In genomic region chr1:168991667-168992475, GRCh38 we compare ENCODE assay signal across 16 cellular contexts.
DNase-seq lines count a peak whose midpoint lies in the region; ATAC-seq, FAIRE-seq and TF ChIP-seq lines count a peak whose summit lies in the region.
"Had no signal": no experiment of that assay in that cellular context is flagged by ENCODE, and none has a peak within 500 bp of the region (broad histone marks: within the 10 kb centered on the region; RNA-seq: fewer than 3 reads in every experiment).

No MANE protein-coding gene starts in this region.

- no peak overlapping the region for H3K4me2 ChIP-seq in GM12878 (ENCODE audit: control insufficient read depth, insufficient read depth)

- no peak overlapping the region for H3K4me3 Mint-ChIP-seq in CD14-positive monocyte
- H3K4me3 Mint-ChIP-seq: HFFc6 had no signal

- RAD21 ChIA-PET in GM12878 (lab: Charles Lee; ENCODE audit: unreplicated experiment) = interaction anchor here (1.5 kb wide), 1 partner anchor 11 kb away, joined by 3 read pairs; no protein-coding TSS in a partner anchor

- POLR2A ChIA-PET in RWPE1 (lab: Yijun Ruan, JAX; ENCODE audit: low non-redundant PET) = no interaction called here
- POLR2A ChIA-PET in GM12878 (lab: Charles Lee) = no interaction called here

- no peak for TF ChIP-seq POLR2A in GM12878 (IDR thresholded peaks at IDR 0.05; ENCODE audit: low read depth, low read length)

- no peak overlapping the region for H3K27ac Mint-ChIP-seq in CD14-positive monocyte
- H3K27ac Mint-ChIP-seq: HFFc6 had no signal

- H3K9me3 Mint-ChIP-seq in CD14-positive monocyte = peaks cover 0 to 4% (median 3%) of the 10 kb centered on the region in 7 donors
- H3K9me3 Mint-ChIP-seq: HFFc6 had no signal

- no peaks in the 10 kb centered on the region; the same call in 2 of the 3 replicates for H3K9me3 ChIP-seq in GM12878 (replicated peaks; ENCODE audit: control insufficient read depth, insufficient read depth, low read length)
- H3K9me3 ChIP-seq: gastrocnemius medialis had no signal

- TF ChIP-seq CTCF in RWPE1 (conservative IDR thresholded peaks at IDR 0.05; ENCODE audit: low read depth) (no peak), GM12878 (IDR thresholded peaks at IDR 0.05 in 2 of 3, conservative IDR thresholded peaks at IDR 0.05 in 1 of 3; ENCODE audit: control insufficient read depth in 2 of 3, extremely low read depth in 1 of 3, insufficient read depth in 1 of 3, low read depth in 3 of 3, low read length in 3 of 3) (no peak), CD14-positive monocyte (IDR thresholded peaks at IDR 0.05) (no peak)

- H3K9ac ChIP-seq in GM12878 (ENCODE audit: control insufficient read depth, insufficient read depth, low read length) = no peak overlapping the region
- H3K9ac ChIP-seq: parathyroid adenoma had no signal

- no peaks in the 10 kb centered on the region for H4K20me1 ChIP-seq in GM12878 (ENCODE audit: control insufficient read depth, insufficient read depth)

- DNase-seq in activated T-cell treated with anti-CD3 and anti-CD28 coated beads for 48 hours (ENCODE audit: low read depth) = peak; percentile 8
- DNase-seq in activated T-cell treated with anti-CD3 and anti-CD28 coated beads for 4 hours = no peak
- peak; percentile 66 for DNase-seq in RWPE1 (ENCODE audit: low spot score)
- DNase-seq in GM12878 (ENCODE audit: low read depth, low spot score) = peak; percentile 26
- peak; percentile 1 to 16 for DNase-seq in stimulated activated CD4-positive, alpha-beta T cell treated with anti-CD3 and anti-CD28 coated beads, Interleukin-4, amount 100 ng/mL, for 48 hours (ENCODE audit: low read depth in 2 of 2)
- DNase-seq in amniotic stem cell (lab: John Stamatoyannopoulos, UW) = no peak
- DNase-seq in CD14-positive monocyte (ENCODE audit: low spot score) = no peak
- no peak for DNase-seq in NCI-H748 (lab: John Stamatoyannopoulos, UW; ENCODE audit: unreplicated experiment)
- DNase-seq: gastrocnemius medialis, HFFc6, IMR-90, NCI-H1092 treated with DMSO at 0.1 percent for 48 hours, NCI-H446, T-helper 9 cell had no signal

- CTCF ChIA-PET in RWPE1 (lab: Yijun Ruan, JAX) = interaction anchor here (0.6 kb wide), 2 partner anchors 319 to 356 kb away, joined by 3 read pairs; no protein-coding TSS in a partner anchor
- CTCF ChIA-PET in GM12878 (lab: Yijun Ruan, JAX) = no interaction called here

- H3K4me3 ChIP-seq in GM12878 = no peak overlapping the region
- H3K4me3 ChIP-seq: gastrocnemius medialis had no signal

- in situ Hi-C loops in GM12878 (cut with MboI) = no loop called here

- H3K27ac ChIP-seq in RWPE1 (no peak overlapping the region), GM12878 (ENCODE audit: control insufficient read depth, insufficient read depth) (peak overlapping the region; percentile 44)
- H3K27ac ChIP-seq: gastrocnemius medialis, parathyroid adenoma had no signal

- no peaks in the 10 kb centered on the region; the same call in 1 of the 2 replicates for H3K4me1 ChIP-seq in GM12878 (ENCODE audit: control insufficient read depth, insufficient read depth, low read length)
- H3K4me1 ChIP-seq: gastrocnemius medialis, parathyroid adenoma had no signal

- BruUV-seq in GM12878 (replicated peaks; lab: Mats Ljungman, UMichigan) = no TSS peak

- H3K79me2 ChIP-seq in GM12878 (ENCODE audit: control insufficient read depth, insufficient read depth, low read length) = no peaks in the 10 kb centered on the region
- H3K79me2 ChIP-seq: parathyroid adenoma had no signal

- WGBS in GM12878 (ENCODE audit: insufficient coverage, insufficient replicate concordance, low lambda C conversion rate, missing lambda C conversion rate) = 29% methylated on average over 4 of the region's 4 CpGs

- no peak for TF ChIP-seq EP300 in GM12878 (IDR thresholded peaks at IDR 0.05; ENCODE audit: borderline replicate concordance in 1 of 2, control insufficient read depth in 1 of 2, low read depth in 2 of 2, low read length in 2 of 2)

- H3K27me3 Mint-ChIP-seq in CD14-positive monocyte (ENCODE audit: low read depth in 3 of 3) = peaks cover 0 to 2% (median 0%) of the 10 kb centered on the region in 3 donors

- no peaks in the 10 kb centered on the region for H3K4me1 Mint-ChIP-seq in CD14-positive monocyte

- no peak for TF ChIP-seq RAD21 in GM12878 (IDR thresholded peaks at IDR 0.05; ENCODE audit: insufficient read depth, low read depth, low read length)

- ATAC-seq in GM12878 = peak; percentile 83
- ATAC-seq: gastrocnemius medialis had no signal

- SMC1A ChIA-PET in GM12878 (lab: Charles Lee; ENCODE audit: uncharacterized antibody, unreplicated experiment) = interaction anchor here (0.6 to 2.0 kb wide), 6 partner anchors 9 to 137 kb away, joined by 3 to 6 read pairs (median 4); no protein-coding TSS in a partner anchor

- intact Hi-C loops in GM12878 (cut with micrococcal nuclease; ENCODE audit: unreplicated experiment) (no loop called here), CD14-positive monocyte (cut with micrococcal nuclease) (no loop called here)

- no peaks in the 10 kb centered on the region for H3K36me3 Mint-ChIP-seq in CD14-positive monocyte

- H2AFZ ChIP-seq in GM12878 (ENCODE audit: control insufficient read depth, low read depth, low read length) = peak overlapping the region; percentile 69
- H2AFZ ChIP-seq: parathyroid adenoma had no signal

- H3K27me3 ChIP-seq in GM12878 (replicated peaks in 1 of 2; ENCODE audit: control insufficient read depth in 2 of 2, insufficient read depth in 2 of 2, low read length in 1 of 2) = no peaks in the 10 kb centered on the region
- H3K27me3 ChIP-seq: gastrocnemius medialis had no signal

- peak; percentile 76 for FAIRE-seq in GM12878 (lab: Jason Lieb, UNC)
- FAIRE-seq: RCC 7860 had no signal

- H3K36me3 ChIP-seq in GM12878 (ENCODE audit: control insufficient read depth in 2 of 2, insufficient read depth in 2 of 2, low read length in 1 of 2) = no peaks in the 10 kb centered on the region
- H3K36me3 ChIP-seq: gastrocnemius medialis had no signal

TF ChIP-seq in GM12878, 131 proteins besides CTCF, POLR2A, EP300 and RAD21:
- TF ChIP-seq, protein P1, sequence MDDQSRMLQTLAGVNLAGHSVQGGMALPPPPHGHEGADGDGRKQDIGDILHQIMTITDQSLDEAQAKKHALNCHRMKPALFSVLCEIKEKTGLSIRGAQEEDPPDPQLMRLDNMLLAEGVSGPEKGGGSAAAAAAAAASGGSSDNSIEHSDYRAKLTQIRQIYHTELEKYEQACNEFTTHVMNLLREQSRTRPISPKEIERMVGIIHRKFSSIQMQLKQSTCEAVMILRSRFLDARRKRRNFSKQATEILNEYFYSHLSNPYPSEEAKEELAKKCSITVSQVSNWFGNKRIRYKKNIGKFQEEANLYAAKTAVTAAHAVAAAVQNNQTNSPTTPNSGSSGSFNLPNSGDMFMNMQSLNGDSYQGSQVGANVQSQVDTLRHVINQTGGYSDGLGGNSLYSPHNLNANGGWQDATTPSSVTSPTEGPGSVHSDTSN (IDR thresholded peaks at IDR 0.05; ENCODE audit: insufficient replicate concordance, low read depth, low read length) = no peak
- peak; percentile 36; the same call in 1 of the 2 replicates for TF ChIP-seq IKZF1 (conservative IDR thresholded peaks at IDR 0.05)
- no peak for TF ChIP-seq ESRRA (IDR thresholded peaks at IDR 0.05; ENCODE audit: low read length)
- TF ChIP-seq PAX5 (IDR thresholded peaks at IDR 0.05; ENCODE audit: borderline replicate concordance, low read depth, low read length) = no peak
- TF ChIP-seq HCFC1 (IDR thresholded peaks at IDR 0.05; ENCODE audit: low read length) = no peak
- 0 out of 2 replicates have a peak, but pooled peaks have one; percentile 11 for TF ChIP-seq YY1 (IDR thresholded peaks at IDR 0.05; ENCODE audit: low read depth, low read length)
- TF ChIP-seq SRF (IDR thresholded peaks at IDR 0.05; ENCODE audit: low read depth in 2 of 2, low read length in 2 of 2) = no peak
- 0 out of 2 replicates have a peak, but pooled peaks have one; percentile 28 for TF ChIP-seq DPF2 (IDR thresholded peaks at IDR 0.05)
- TF ChIP-seq, protein P2, sequence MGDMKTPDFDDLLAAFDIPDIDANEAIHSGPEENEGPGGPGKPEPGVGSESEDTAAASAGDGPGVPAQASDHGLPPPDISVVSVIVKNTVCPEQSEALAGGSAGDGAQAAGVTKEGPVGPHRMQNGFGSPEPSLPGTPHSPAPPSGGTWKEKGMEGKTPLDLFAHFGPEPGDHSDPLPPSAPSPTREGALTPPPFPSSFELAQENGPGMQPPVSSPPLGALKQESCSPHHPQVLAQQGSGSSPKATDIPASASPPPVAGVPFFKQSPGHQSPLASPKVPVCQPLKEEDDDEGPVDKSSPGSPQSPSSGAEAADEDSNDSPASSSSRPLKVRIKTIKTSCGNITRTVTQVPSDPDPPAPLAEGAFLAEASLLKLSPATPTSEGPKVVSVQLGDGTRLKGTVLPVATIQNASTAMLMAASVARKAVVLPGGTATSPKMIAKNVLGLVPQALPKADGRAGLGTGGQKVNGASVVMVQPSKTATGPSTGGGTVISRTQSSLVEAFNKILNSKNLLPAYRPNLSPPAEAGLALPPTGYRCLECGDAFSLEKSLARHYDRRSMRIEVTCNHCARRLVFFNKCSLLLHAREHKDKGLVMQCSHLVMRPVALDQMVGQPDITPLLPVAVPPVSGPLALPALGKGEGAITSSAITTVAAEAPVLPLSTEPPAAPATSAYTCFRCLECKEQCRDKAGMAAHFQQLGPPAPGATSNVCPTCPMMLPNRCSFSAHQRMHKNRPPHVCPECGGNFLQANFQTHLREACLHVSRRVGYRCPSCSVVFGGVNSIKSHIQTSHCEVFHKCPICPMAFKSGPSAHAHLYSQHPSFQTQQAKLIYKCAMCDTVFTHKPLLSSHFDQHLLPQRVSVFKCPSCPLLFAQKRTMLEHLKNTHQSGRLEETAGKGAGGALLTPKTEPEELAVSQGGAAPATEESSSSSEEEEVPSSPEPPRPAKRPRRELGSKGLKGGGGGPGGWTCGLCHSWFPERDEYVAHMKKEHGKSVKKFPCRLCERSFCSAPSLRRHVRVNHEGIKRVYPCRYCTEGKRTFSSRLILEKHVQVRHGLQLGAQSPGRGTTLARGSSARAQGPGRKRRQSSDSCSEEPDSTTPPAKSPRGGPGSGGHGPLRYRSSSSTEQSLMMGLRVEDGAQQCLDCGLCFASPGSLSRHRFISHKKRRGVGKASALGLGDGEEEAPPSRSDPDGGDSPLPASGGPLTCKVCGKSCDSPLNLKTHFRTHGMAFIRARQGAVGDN (IDR thresholded peaks at IDR 0.05) = 0 out of 2 replicates have a peak, but pooled peaks have one; percentile 34
- peak; percentile 17; the same call in 1 of the 2 replicates for TF ChIP-seq RUNX3 (IDR thresholded peaks at IDR 0.05; ENCODE audit: low read length)
- TF ChIP-seq FOS (IDR thresholded peaks at IDR 0.05; ENCODE audit: borderline replicate concordance, extremely low read depth, insufficient read length) = no peak
- TF ChIP-seq CBX3 (IDR thresholded peaks at IDR 0.05; ENCODE audit: borderline replicate concordance, low read depth) = no peak

Comparison
In these comparisons a context has a peak if more than half of its experiments do, and no peak if none do; other contexts are left out.
1. DNase-seq: peak in activated T-cell treated with anti-CD3 and anti-CD28 coated beads for 48 hours (single experiment), RWPE1 (single experiment), GM12878 (single experiment) and stimulated activated CD4-positive, alpha-beta T cell treated with anti-CD3 and anti-CD28 coated beads, Interleukin-4, amount 100 ng/mL, for 48 hours (2 of 2); none in activated T-cell treated with anti-CD3 and anti-CD28 coated beads for 4 hours (single experiment), amniotic stem cell (single experiment), CD14-positive monocyte (single experiment) and NCI-H748 (single experiment).